Comparison of ENCODE assay signal across 18 cellular contexts in the genomic region with DNA sequence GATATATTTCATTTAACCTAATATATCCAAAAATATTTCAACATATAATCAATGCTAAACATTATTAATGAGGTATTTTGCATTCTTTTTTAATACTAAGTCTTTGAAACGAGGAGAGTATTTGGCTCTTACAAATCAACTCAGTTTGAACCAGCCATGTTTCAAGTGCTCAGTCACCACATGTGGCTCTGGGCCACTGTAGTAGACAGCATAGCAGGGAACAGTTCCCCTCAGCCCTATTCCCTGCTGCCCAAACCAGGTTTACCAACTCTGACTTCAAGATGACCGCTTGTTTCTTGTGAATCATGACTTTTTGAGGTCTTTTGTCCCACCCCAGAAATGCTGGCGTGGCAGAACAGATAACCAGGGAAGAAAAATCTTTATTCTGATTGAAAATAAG.
"Had no signal": no experiment of that assay in that cellular context is flagged by ENCODE, and none has a peak within 500 bp of the region (broad histone marks: within the 10 kb centered on the region; RNA-seq: fewer than 3 reads in every experiment).

No MANE protein-coding gene starts in this region.

- DNase-seq: activated B cell treated with CpG ODN at 0.5 μM for 24 hours; activated CD4-positive, alpha-beta memory T cell treated with anti-CD3 and anti-CD28 coated beads for 36 hours; activated CD4-positive, alpha-beta T cell treated with anti-CD3 and anti-CD28 coated beads, Interleukin-2, amount 10 ng/mL, durations not matched to agents 7 days and 5 days; activated naive CD4-positive, alpha-beta T cell; activated T-cell treated with anti-CD3 and anti-CD28 coated beads, Interleukin-2, amount 50 U/mL, for 72 hours; aorta; Kasumi-1; KBM-7; NCI-H1048; NCI-H146; NCI-H187 treated with DMSO at 0.1 percent for 48 hours; NCI-H2081 treated with DMSO at 0.1 percent for 48 hours; NCI-H446; NCI-H524; PC-3; SIG-M5; T-helper 17 cell; T-helper 9 cell had no signal

- ATAC-seq: activated T-cell treated with anti-CD3 and anti-CD28 coated beads, Interleukin-2, amount 50 U/mL, for 72 hours; PC-3; T-helper 17 cell had no signal
